16 cellular contexts compared by ENCODE assay signal in genomic region chr12:30993766-30994165, GRCh38.
DNase-seq lines count a peak whose midpoint lies in the region; ATAC-seq and TF ChIP-seq lines count a peak whose summit lies in the region.
"Had no signal": no experiment of that assay in that cellular context is flagged by ENCODE, and none has a peak within 500 bp of the region (broad histone marks: within the 10 kb centered on the region; RNA-seq: fewer than 3 reads in every experiment).

No MANE protein-coding gene starts in this region.

- no peaks in the 10 kb centered on the region for H3K27me3 ChIP-seq in Panc1 (ENCODE audit: control insufficient read depth, insufficient read depth, low read length)
- no peaks in the 10 kb centered on the region for H3K27me3 ChIP-seq in mesenchymal stem cell (ENCODE audit: control insufficient read depth in 1 of 2, insufficient read depth in 1 of 2, low read length in 2 of 2)
- H3K27me3 ChIP-seq in neuronal stem cell (ENCODE audit: control insufficient read depth in 3 of 3, insufficient read depth in 3 of 3, low read depth in 1 of 3, low read length in 3 of 3) = no peaks in the 10 kb centered on the region

- H3K14ac ChIP-seq in mesenchymal stem cell (ENCODE audit: low read length in 2 of 2) (peak overlapping the region in 1 of 2 experiments; percentile 19), neuronal stem cell (ENCODE audit: low read length) (no peak overlapping the region)

- no peak overlapping the region for H2AFZ ChIP-seq in mesenchymal stem cell (ENCODE audit: low read depth, low read length)
- no peak overlapping the region for H2AFZ ChIP-seq in neuronal stem cell (ENCODE audit: low read length)

- no peak overlapping the region for H4K8ac ChIP-seq in mesenchymal stem cell (ENCODE audit: low read length)
- H4K8ac ChIP-seq in neuronal stem cell (ENCODE audit: low read depth, low read length) = no peak overlapping the region

- H2BK15ac ChIP-seq in mesenchymal stem cell (ENCODE audit: low read depth, poor library complexity, severe bottlenecking) (peak overlapping the region; percentile 17), neuronal stem cell (ENCODE audit: low read length) (no peak overlapping the region)

- intact Hi-C loops in Panc1 (cut with micrococcal nuclease; ENCODE audit: unreplicated experiment) = no loop called here

- H3K4me3 ChIP-seq in Panc1 (ENCODE audit: low read depth in 2 of 2, low read length in 2 of 2) (no peak overlapping the region), mesenchymal stem cell (ENCODE audit: insufficient read depth in 1 of 2, low read depth in 1 of 2, low read length in 2 of 2) (no peak overlapping the region), neuronal stem cell (ENCODE audit: low read length in 2 of 2) (no peak overlapping the region)
- H3K4me3 ChIP-seq: HAP-1 had no signal

- H2BK12ac ChIP-seq in mesenchymal stem cell (ENCODE audit: low read length in 2 of 2) (peak overlapping the region in 1 of 2 experiments; percentile 87), neuronal stem cell (ENCODE audit: low read length) (no peak overlapping the region)

- H4K91ac ChIP-seq in mesenchymal stem cell (ENCODE audit: low read length) (no peak overlapping the region), neuronal stem cell (ENCODE audit: low read depth, low read length, poor library complexity) (no peak overlapping the region)

- H3K4ac ChIP-seq in mesenchymal stem cell (ENCODE audit: low read depth in 1 of 2, low read length in 2 of 2) = peak overlapping the region in 1 of 2 experiments; percentile 11
- no peak overlapping the region for H3K4ac ChIP-seq in neuronal stem cell (ENCODE audit: low read length)

- no peak overlapping the region for H2BK5ac ChIP-seq in mesenchymal stem cell (ENCODE audit: low read depth, low read length, poor library complexity, severe bottlenecking)
- no peak overlapping the region for H2BK5ac ChIP-seq in neuronal stem cell (ENCODE audit: low read length)

- H3K9me3 ChIP-seq in Panc1 (ENCODE audit: control insufficient read depth, insufficient read depth, low read depth, low read length) (no peaks in the 10 kb centered on the region), mesenchymal stem cell (ENCODE audit: control insufficient read depth, low read length) (no peaks in the 10 kb centered on the region), neuronal stem cell (replicated peaks in 1 of 2; ENCODE audit: control insufficient read depth in 2 of 2, insufficient read depth in 1 of 2, low read depth in 1 of 2, low read length in 2 of 2) (no peaks in the 10 kb centered on the region)
- H3K9me3 ChIP-seq: HAP-1 had no signal

- 0 out of 2 replicates have a peak, but pooled peaks have one; percentile 10 for ATAC-seq in Panc1

- H2AK5ac ChIP-seq in mesenchymal stem cell (ENCODE audit: low read length, severe bottlenecking) (no peak overlapping the region), neuronal stem cell (ENCODE audit: low read depth, low read length) (no peak overlapping the region)

- H3K27ac ChIP-seq in Panc1 (ENCODE audit: low read length) = no peak overlapping the region
- no peak overlapping the region for H3K27ac ChIP-seq in mesenchymal stem cell (ENCODE audit: low read length, poor library complexity, severe bottlenecking)
- H3K27ac ChIP-seq in neuronal stem cell (replicated peaks; ENCODE audit: low read length) = no peak overlapping the region

- POLR2A ChIA-PET in Panc1 (lab: Charles Lee) = no interaction called here

- H3K23ac ChIP-seq in mesenchymal stem cell (ENCODE audit: low read length in 2 of 2) = no peak overlapping the region
- H3K23ac ChIP-seq in neuronal stem cell (ENCODE audit: low read depth, low read length, poor library complexity) = no peak overlapping the region

- no TSS peak for BruUV-seq in Panc1 (replicated peaks; lab: Mats Ljungman, UMichigan)

- CTCF ChIA-PET in Panc1 (lab: Charles Lee) = no interaction called here

- DNase-seq in Panc1 (ENCODE audit: low read depth, low spot score) = no peak
- no peak for DNase-seq in mesenchymal stem cell
- no peak for DNase-seq in neuronal stem cell (ENCODE audit: low spot score)
- DNase-seq in iPS-NIHi7 (ENCODE audit: extremely low spot score) = no peak
- no peak for DNase-seq in OCI-M1 (lab: John Stamatoyannopoulos, UW)
- DNase-seq in NCI-H146 treated with DMSO at 0.1 percent for 48 hours (lab: John Stamatoyannopoulos, UW; ENCODE audit: unreplicated experiment) = no peak
- DNase-seq: C1 segment of cervical spinal cord; Calu3; CD4-positive, alpha-beta memory T cell; COR-L47; DMS53; DMS79 treated with DMSO at 0.1 percent for 48 hours; GF-D8; GOT3; HFFc6 had no signal

- no peaks in the 10 kb centered on the region for H3K36me3 ChIP-seq in Panc1 (ENCODE audit: control insufficient read depth, insufficient read depth, low read length)
- no peaks in the 10 kb centered on the region for H3K36me3 ChIP-seq in mesenchymal stem cell (ENCODE audit: control insufficient read depth in 1 of 2, insufficient read depth in 2 of 2, low read depth in 1 of 2, low read length in 2 of 2)
- peaks cover 0 to 3% of the 10 kb centered on the region in 2 donors for H3K36me3 ChIP-seq in neuronal stem cell (replicated peaks in 1 of 2; ENCODE audit: control insufficient read depth in 2 of 2, insufficient read depth in 2 of 2, low read length in 2 of 2)
- H3K36me3 ChIP-seq: HAP-1 had no signal

- H3K4me2 ChIP-seq in mesenchymal stem cell (ENCODE audit: low read length, poor library complexity, severe bottlenecking) (no peak overlapping the region), neuronal stem cell (ENCODE audit: insufficient read depth, low read length, poor library complexity, severe bottlenecking) (no peak overlapping the region)

- in situ Hi-C loops in Panc1 (cut with HindIII; ENCODE audit: low pct_unique_long_range_greater_than_20kb, low sequenced_read_pairs) = no loop called here

- peak overlapping the region; percentile 9 for H2BK120ac ChIP-seq in mesenchymal stem cell (ENCODE audit: low read depth, low read length)
- H2BK120ac ChIP-seq in neuronal stem cell (ENCODE audit: low read depth, low read length) = no peak overlapping the region

- TF ChIP-seq CTCF in Panc1 (IDR thresholded peaks at IDR 0.05) = no peak

- no peaks in the 10 kb centered on the region for H3K4me1 ChIP-seq in Panc1 (ENCODE audit: control insufficient read depth, insufficient read depth, low read length)
- H3K4me1 ChIP-seq in mesenchymal stem cell (ENCODE audit: control insufficient read depth, insufficient read depth, low read depth, low read length) = peaks cover 28% of the 10 kb centered on the region
- H3K4me1 ChIP-seq in neuronal stem cell (ENCODE audit: control insufficient read depth in 2 of 2, insufficient read depth in 1 of 2, low read depth in 1 of 2, low read length in 2 of 2) = no peaks in the 10 kb centered on the region
- H3K4me1 ChIP-seq: HAP-1 had no signal

- H3K9ac ChIP-seq in mesenchymal stem cell (ENCODE audit: low read length) (no peak overlapping the region), neuronal stem cell (ENCODE audit: low read depth, low read length, poor library complexity) (peak overlapping the region; percentile 26)

- H3K79me1 ChIP-seq in mesenchymal stem cell (replicated peaks; ENCODE audit: low read length, poor library complexity, severe bottlenecking) = no peaks in the 10 kb centered on the region
- H3K79me1 ChIP-seq in neuronal stem cell (ENCODE audit: low read depth, low read length) = no peaks in the 10 kb centered on the region

- H3K18ac ChIP-seq in mesenchymal stem cell (ENCODE audit: low read depth in 1 of 2, low read length in 2 of 2) (peak overlapping the region; percentile 39 to 58), neuronal stem cell (ENCODE audit: low read length) (no peak overlapping the region)

- 92% methylated on average over 4 of the region's 4 CpGs for WGBS in mesenchymal stem cell
- no CpG with 5 or more reads among the region's 4 CpGs for WGBS in neuronal stem cell (ENCODE audit: extremely low coverage in 2 of 2, insufficient read length in 2 of 2, insufficient replicate concordance in 1 of 2), 2 donors
